26 cellular contexts compared by ENCODE assay signal in genomic region chrX:16433021-16433420, GRCh38.
DNase-seq lines count a peak whose midpoint lies in the region; ATAC-seq and TF ChIP-seq lines count a peak whose summit lies in the region.
"Had no signal": no experiment of that assay in that cellular context is flagged by ENCODE, and none has a peak within 500 bp of the region (broad histone marks: within the 10 kb centered on the region; RNA-seq: fewer than 3 reads in every experiment).

No MANE protein-coding gene starts in this region.

- H3K4me1 ChIP-seq in CD4-positive, alpha-beta memory T cell (ENCODE audit: insufficient read depth, low read length), result peaks cover 13% of the 10 kb centered on the region
- H3K4me1 ChIP-seq: A549 had no signal

- H3K27me3 ChIP-seq in CD4-positive, alpha-beta memory T cell (ENCODE audit: insufficient read depth, low read length), result no peaks in the 10 kb centered on the region

- no peak overlapping the region for H3K27ac ChIP-seq in CD4-positive, alpha-beta memory T cell (ENCODE audit: low read depth, low read length)
- H3K27ac ChIP-seq: A549, KMS-11 had no signal

- H3K36me3 ChIP-seq in CD4-positive, alpha-beta memory T cell (ENCODE audit: insufficient read depth, low read length), result no peaks in the 10 kb centered on the region

- no peak overlapping the region for H3K4me3 ChIP-seq in CD4-positive, alpha-beta memory T cell (ENCODE audit: low read length in 2 of 2)
- H3K4me3 ChIP-seq: A549, GM12878, GM23338 had no signal

- H3K9me3 Mint-ChIP-seq in activated T-cell treated with anti-CD3 and anti-CD28 coated beads, Interleukin-2, amount 50 U/mL, for 72 hours, result no peaks in the 10 kb centered on the region
- H3K9me3 Mint-ChIP-seq in activated T-cell treated with anti-CD3 and anti-CD28 coated beads, Interleukin-2, amount 50 U/mL, for 24 hours, result no peaks in the 10 kb centered on the region
- no peaks in the 10 kb centered on the region for H3K9me3 Mint-ChIP-seq in CD4-positive, alpha-beta memory T cell
- H3K9me3 Mint-ChIP-seq in T-cell (no peaks in the 10 kb centered on the region), HFFc6 (no peaks in the 10 kb centered on the region)
- no peaks in the 10 kb centered on the region for H3K9me3 Mint-ChIP-seq in effector memory CD8-positive, alpha-beta T cell
- H3K9me3 Mint-ChIP-seq: GM23338 had no signal

- peak overlapping the region; percentile 78 for H3K27ac Mint-ChIP-seq in activated T-cell treated with anti-CD3 and anti-CD28 coated beads, Interleukin-2, amount 50 U/mL, for 72 hours
- H3K27ac Mint-ChIP-seq in activated T-cell treated with anti-CD3 and anti-CD28 coated beads, Interleukin-2, amount 50 U/mL, for 24 hours, result no peak overlapping the region
- peak overlapping the region in 6 of 7 donors; percentile 5 to 87 (median 40) for H3K27ac Mint-ChIP-seq in CD4-positive, alpha-beta memory T cell
- H3K27ac Mint-ChIP-seq in T-cell, result peak overlapping the region in 1 of 2 donors; percentile 49
- no peak overlapping the region for H3K27ac Mint-ChIP-seq in effector memory CD8-positive, alpha-beta T cell
- no peak overlapping the region for H3K27ac Mint-ChIP-seq in HFFc6
- H3K27ac Mint-ChIP-seq: B cell, CD14-positive monocyte, GM23338 had no signal

- intact Hi-C loops in CD4-positive, alpha-beta memory T cell (cut with micrococcal nuclease), result no loop called here

- TF ChIP-seq CTCF in HFFc6 (IDR thresholded peaks at IDR 0.05), result no peak

- H3K36me3 Mint-ChIP-seq in activated T-cell treated with anti-CD3 and anti-CD28 coated beads, Interleukin-2, amount 50 U/mL, for 72 hours (ENCODE audit: insufficient read depth in 2 of 2), result no peaks in the 10 kb centered on the region
- no peaks in the 10 kb centered on the region for H3K36me3 Mint-ChIP-seq in activated T-cell treated with anti-CD3 and anti-CD28 coated beads, Interleukin-2, amount 50 U/mL, for 24 hours (ENCODE audit: low read depth)
- H3K36me3 Mint-ChIP-seq in CD4-positive, alpha-beta memory T cell, result no peaks in the 10 kb centered on the region
- H3K36me3 Mint-ChIP-seq in T-cell (no peaks in the 10 kb centered on the region), HFFc6 (ENCODE audit: low read depth) (no peaks in the 10 kb centered on the region)
- no peaks in the 10 kb centered on the region for H3K36me3 Mint-ChIP-seq in effector memory CD8-positive, alpha-beta T cell (ENCODE audit: insufficient read depth)
- H3K36me3 Mint-ChIP-seq: CD14-positive monocyte had no signal

- peak overlapping the region; percentile 23 to 45 for H3K4me3 Mint-ChIP-seq in activated T-cell treated with anti-CD3 and anti-CD28 coated beads, Interleukin-2, amount 50 U/mL, for 72 hours
- H3K4me3 Mint-ChIP-seq in activated T-cell treated with anti-CD3 and anti-CD28 coated beads, Interleukin-2, amount 50 U/mL, for 24 hours, result no peak overlapping the region
- peak overlapping the region in 6 of 8 donors; percentile 9 to 51 (median 20) for H3K4me3 Mint-ChIP-seq in CD4-positive, alpha-beta memory T cell
- H3K4me3 Mint-ChIP-seq in T-cell, result peak overlapping the region in 2 of 3 donors; percentile 15 to 44
- H3K4me3 Mint-ChIP-seq in effector memory CD8-positive, alpha-beta T cell, result no peak overlapping the region
- no peak overlapping the region for H3K4me3 Mint-ChIP-seq in HFFc6
- H3K4me3 Mint-ChIP-seq: B cell, CD14-positive monocyte, GM23338 had no signal

- peak in 1 of 2 donors; percentile 15 for DNase-seq in activated T-cell treated with anti-CD3 and anti-CD28 coated beads, Interleukin-2, amount 50 U/mL, for 72 hours
- no peak for DNase-seq in activated T-cell treated with anti-CD3 and anti-CD28 coated beads, Interleukin-2, amount 50 U/mL, for 24 hours
- peak in 3 of 5 donors; percentile 14 to 33 (median 17) for DNase-seq in CD4-positive, alpha-beta memory T cell
- DNase-seq in T-cell (peak in 15 of 34 experiments; percentile 0 to 29 (median 10)), NCI-H2081 treated with DMSO at 0.1 percent for 48 hours (lab: John Stamatoyannopoulos, UW) (no peak), HFFc6 (no peak), KG1 (lab: John Stamatoyannopoulos, UW) (no peak)
- DNase-seq in effector memory CD8-positive, alpha-beta T cell, result no peak
- DNase-seq: COR-L47, DMS79 treated with DMSO at 0.1 percent for 48 hours, HCEC 1CT, NCI-H1092 treated with DMSO at 0.1 percent for 48 hours, NCI-H1436 treated with DMSO at 0.1 percent for 48 hours, NCI-H2029, NCI-H2171, NCI-H345, NCI-H524, NCI-H82, SIG-M5 had no signal

- H3K27me3 Mint-ChIP-seq in activated T-cell treated with anti-CD3 and anti-CD28 coated beads, Interleukin-2, amount 50 U/mL, for 72 hours (ENCODE audit: low read depth), result peaks cover 12% of the 10 kb centered on the region
- H3K27me3 Mint-ChIP-seq in activated T-cell treated with anti-CD3 and anti-CD28 coated beads, Interleukin-2, amount 50 U/mL, for 24 hours, result peaks cover 52% of the 10 kb centered on the region
- no peaks in the 10 kb centered on the region for H3K27me3 Mint-ChIP-seq in CD4-positive, alpha-beta memory T cell
- H3K27me3 Mint-ChIP-seq in T-cell (peaks cover 0 to 13% of the 10 kb centered on the region in 2 donors), HFFc6 (ENCODE audit: insufficient read depth) (peaks cover 4% of the 10 kb centered on the region; the same call in 1 of the 2 replicates)
- no peaks in the 10 kb centered on the region for H3K27me3 Mint-ChIP-seq in effector memory CD8-positive, alpha-beta T cell

- H3K9me3 ChIP-seq in CD4-positive, alpha-beta memory T cell (ENCODE audit: control insufficient read depth in 1 of 2, low read length in 2 of 2), result no peaks in the 10 kb centered on the region
- H3K9me3 ChIP-seq: A549 had no signal

- peaks cover 16% of the 10 kb centered on the region for H3K4me1 Mint-ChIP-seq in activated T-cell treated with anti-CD3 and anti-CD28 coated beads, Interleukin-2, amount 50 U/mL, for 72 hours (ENCODE audit: low read depth)
- H3K4me1 Mint-ChIP-seq in activated T-cell treated with anti-CD3 and anti-CD28 coated beads, Interleukin-2, amount 50 U/mL, for 24 hours (ENCODE audit: low read depth), result peaks cover 17% of the 10 kb centered on the region
- H3K4me1 Mint-ChIP-seq in CD4-positive, alpha-beta memory T cell, result peaks cover 5 to 15% (median 11%) of the 10 kb centered on the region in 4 donors
- H3K4me1 Mint-ChIP-seq in T-cell, result peaks cover 11 to 20% (median 16%) of the 10 kb centered on the region in 3 donors
- peaks cover 0 to 8% of the 10 kb centered on the region in 2 donors for H3K4me1 Mint-ChIP-seq in effector memory CD8-positive, alpha-beta T cell (ENCODE audit: low read depth in 2 of 2)
- H3K4me1 Mint-ChIP-seq in HFFc6 (ENCODE audit: low read depth), result peaks cover 14% of the 10 kb centered on the region; the same call in 1 of the 2 replicates
- H3K4me1 Mint-ChIP-seq: B cell, CD14-positive monocyte had no signal

- CTCF ChIA-PET in CD4-positive, alpha-beta memory T cell (lab: Charles Lee; ENCODE audit: partially characterized antibody), result interaction anchor here (0.9 to 2.2 kb wide), 2 partner anchors 11 to 14 kb away, joined by 3 to 9 read pairs; no protein-coding TSS in a partner anchor
- CTCF ChIA-PET in T-cell (lab: Charles Lee), result interaction anchor here in 1 of 2 donors (1.3 kb wide), 1 partner anchor 12 kb away, joined by 7 read pairs; no protein-coding TSS in a partner anchor

- POLR2A ChIA-PET in CD4-positive, alpha-beta memory T cell (lab: Charles Lee; ENCODE audit: partially characterized antibody), result no interaction called here
- POLR2A ChIA-PET in T-cell (lab: Charles Lee), result no interaction called here

- peak; percentile 41 to 48 for ATAC-seq in activated T-cell treated with anti-CD3 and anti-CD28 coated beads, Interleukin-2, amount 50 U/mL, for 72 hours (replicated peaks in 1 of 2)
- ATAC-seq in T-cell (replicated peaks in 1 of 4), result peak in 3 of 4 experiments; percentile 50 to 75 (median 51)
- peak; percentile 32 for ATAC-seq in effector memory CD8-positive, alpha-beta T cell (replicated peaks)
- ATAC-seq: A549, GM12878, GM23338, Panc1 had no signal

Comparison
In these comparisons a context has a peak if more than half of its experiments do, and no peak if none do; other contexts are left out.
1. H3K27ac Mint-ChIP-seq: peak in activated T-cell treated with anti-CD3 and anti-CD28 coated beads, Interleukin-2, amount 50 U/mL, for 72 hours (single experiment) and CD4-positive, alpha-beta memory T cell (6 of 7); none in activated T-cell treated with anti-CD3 and anti-CD28 coated beads, Interleukin-2, amount 50 U/mL, for 24 hours (single experiment), effector memory CD8-positive, alpha-beta T cell (0 of 2) and HFFc6 (single experiment).
2. H3K4me3 Mint-ChIP-seq: peak in activated T-cell treated with anti-CD3 and anti-CD28 coated beads, Interleukin-2, amount 50 U/mL, for 72 hours (2 of 2), CD4-positive, alpha-beta memory T cell (6 of 8) and T-cell (2 of 3); none in activated T-cell treated with anti-CD3 and anti-CD28 coated beads, Interleukin-2, amount 50 U/mL, for 24 hours (single experiment), effector memory CD8-positive, alpha-beta T cell (0 of 2) and HFFc6 (single experiment).
3. DNase-seq: peak in CD4-positive, alpha-beta memory T cell (3 of 5); none in activated T-cell treated with anti-CD3 and anti-CD28 coated beads, Interleukin-2, amount 50 U/mL, for 24 hours (single experiment), effector memory CD8-positive, alpha-beta T cell (0 of 3), NCI-H2081 treated with DMSO at 0.1 percent for 48 hours (single experiment), HFFc6 (single experiment) and KG1 (single experiment).
4. Peak in every context shown above with its lines, with median percentiles within 50 percentile points of each other: ATAC-seq.